8 cellular contexts compared by ENCODE assay signal in genomic region chr16:9092963-9093477, GRCh38. TPM values are rescaled to one million over a fixed set of nuclear protein-coding genes. Genes with fewer than 3 reads are reported as not detected.
DNase-seq lines count a peak whose midpoint lies in the region; ATAC-seq and TF ChIP-seq lines count a peak whose summit lies in the region.

No MANE protein-coding gene starts in this region.

- no peaks in the 10 kb centered on the region for H3K9me3 Mint-ChIP-seq in T-helper 2 cell treated with Interferon-gamma antibody and Interleukin-4, amounts not matched to agents 5 μg/mL and 100 μg/mL, for 36 hours

- peak overlapping the region; percentile 91 to 96 for H3K4me3 ChIP-seq in muscle layer of colon (ENCODE audit: low read depth in 1 of 2, low read length in 2 of 2)
- peak overlapping the region; percentile 89 for H3K4me3 ChIP-seq in upper lobe of right lung

- H3K4me3 Mint-ChIP-seq in T-helper 2 cell treated with Interferon-gamma antibody and Interleukin-4, amounts not matched to agents 5 μg/mL and 100 μg/mL, for 36 hours = peak overlapping the region; percentile 100

- H3K4me1 ChIP-seq in muscle layer of colon (ENCODE audit: insufficient read depth, low read length) = peaks cover 38% of the 10 kb centered on the region
- peaks cover 50% of the 10 kb centered on the region for H3K4me1 ChIP-seq in upper lobe of right lung

- H3K27ac Mint-ChIP-seq in T-helper 2 cell treated with Interferon-gamma antibody and Interleukin-4, amounts not matched to agents 5 μg/mL and 100 μg/mL, for 36 hours = peak overlapping the region; percentile 99

- H3K27me3 ChIP-seq in muscle layer of colon (ENCODE audit: control insufficient read depth in 1 of 2, insufficient read depth in 2 of 2, low read length in 2 of 2) (no peaks in the 10 kb centered on the region), upper lobe of right lung (no peaks in the 10 kb centered on the region)

- peaks cover 44% of the 10 kb centered on the region for H3K36me3 Mint-ChIP-seq in T-helper 2 cell treated with Interferon-gamma antibody and Interleukin-4, amounts not matched to agents 5 μg/mL and 100 μg/mL, for 36 hours (ENCODE audit: low read depth)

- H3K27ac ChIP-seq in muscle layer of colon (ENCODE audit: low read depth, low read length) (peak overlapping the region; percentile 98), upper lobe of right lung (peak overlapping the region; percentile 98)

- no peaks in the 10 kb centered on the region for H3K36me3 ChIP-seq in muscle layer of colon (ENCODE audit: insufficient read depth, low read length)
- peaks cover 25% of the 10 kb centered on the region for H3K36me3 ChIP-seq in upper lobe of right lung

- no peak for ATAC-seq in upper lobe of right lung
- no peak for ATAC-seq in GM18873 (IDR thresholded peaks at IDR 0.05; ENCODE audit: low FRiP score, unreplicated experiment)

- no peaks in the 10 kb centered on the region for H3K27me3 Mint-ChIP-seq in T-helper 2 cell treated with Interferon-gamma antibody and Interleukin-4, amounts not matched to agents 5 μg/mL and 100 μg/mL, for 36 hours (ENCODE audit: low read depth)

- intact Hi-C loops in upper lobe of right lung (cut with DNase I) = no loop called here

- H3K9ac ChIP-seq in muscle layer of colon (ENCODE audit: low read length) = peak overlapping the region; percentile 80

- no peak for TF ChIP-seq CTCF in upper lobe of right lung (IDR thresholded peaks at IDR 0.05)

- DNase-seq in NCI-H748 (lab: John Stamatoyannopoulos, UW; ENCODE audit: unreplicated experiment) (peak; percentile 27), NCI-H748 treated with DMSO at 0.1 percent for 48 hours (lab: John Stamatoyannopoulos, UW) (no peak), ecto neural progenitor cell (ENCODE audit: low spot score) (peak; percentile 53), upper lobe of right lung (peak; percentile 67)
- DNase-seq in T-helper 2 cell treated with Interferon-gamma antibody and Interleukin-4, amounts not matched to agents 5 μg/mL and 100 μg/mL, for 36 hours (ENCODE audit: low spot score) = peak; percentile 13
- DNase-seq in central memory CD4-positive, alpha-beta T cell = no peak

- peaks cover 36% of the 10 kb centered on the region for H3K4me1 Mint-ChIP-seq in T-helper 2 cell treated with Interferon-gamma antibody and Interleukin-4, amounts not matched to agents 5 μg/mL and 100 μg/mL, for 36 hours (ENCODE audit: low read depth)

- H3K9me3 ChIP-seq in muscle layer of colon (ENCODE audit: low read length) = no peaks in the 10 kb centered on the region
- no peaks in the 10 kb centered on the region for H3K9me3 ChIP-seq in upper lobe of right lung

RNA-seq across cellular contexts. Expression of gene HAPSTR1, which starts 1.6 kb away (rescaled TPM):
- 49.7 TPM for total RNA-seq in upper lobe of right lung

Comparison
In these comparisons a context has a peak if more than half of its experiments do, and no peak if none do; other contexts are left out.
1. DNase-seq: peak in NCI-H748 (single experiment), T-helper 2 cell treated with Interferon-gamma antibody and Interleukin-4, amounts not matched to agents 5 μg/mL and 100 μg/mL, for 36 hours (single experiment), ecto neural progenitor cell (single experiment) and upper lobe of right lung (single experiment); none in NCI-H748 treated with DMSO at 0.1 percent for 48 hours (single experiment) and central memory CD4-positive, alpha-beta T cell (single experiment).